In genomic region chr5:134145779-134146581, GRCh38 we compare ENCODE assay signal across 8 cellular contexts. TPM values are rescaled to one million over a fixed set of nuclear protein-coding genes. Genes with fewer than 3 reads are reported as not detected.
A peak's percentile ranks its signal among the peaks of the same experiment; 100 is the strongest.
DNase-seq lines count a peak whose midpoint lies in the region; ATAC-seq, FAIRE-seq and TF ChIP-seq lines count a peak whose summit lies in the region.

No MANE protein-coding gene starts in this region.

- 100% methylated on average over 5 of the region's 13 CpGs; no CpG with 5 or more reads in 1 of the 2 donors for WGBS in gastroesophageal sphincter (ENCODE audit: low coverage in 1 of 2), 2 donors
- WGBS in tibial nerve, 2 donors, result 89% methylated on average over 13 of the region's 13 CpGs

- peaks cover 0 to 59% (median 9%) of the 10 kb centered on the region in 3 donors for H3K4me1 ChIP-seq in gastroesophageal sphincter
- H3K4me1 ChIP-seq in tibial nerve, result peaks cover 0 to 68% (median 29%) of the 10 kb centered on the region in 4 donors

- peak; percentile 68 for DNase-seq in AG10803 (ENCODE audit: low read depth)
- DNase-seq in HTR-8/SVneo (ENCODE audit: insufficient read length, low spot score), result peak; percentile 78
- DNase-seq in SK-MEL-5 (ENCODE audit: low read depth, low spot score), result peak; percentile 79
- DNase-seq in activated effector memory CD4-positive, alpha-beta T cell treated with anti-CD3 and anti-CD28 coated beads, Interleukin-2, amount 50 U/mL, for 16 hours, result peak; percentile 94
- peak; percentile 90 for DNase-seq in osteocyte (ENCODE audit: extremely low spot score, unreplicated experiment)
- DNase-seq in tibial nerve (ENCODE audit: low spot score in 2 of 2), result peak; percentile 74 to 85

- H3K27ac ChIP-seq in gastroesophageal sphincter (no peak overlapping the region), tibial nerve (peak overlapping the region in 1 of 4 donors; percentile 11)

- no peak overlapping the region for H3K4me3 Mint-ChIP-seq in osteocyte (ENCODE audit: unreplicated experiment)

- peaks cover 22% of the 10 kb centered on the region for H3K4me1 Mint-ChIP-seq in osteocyte (ENCODE audit: unreplicated experiment)

- H3K36me3 ChIP-seq in gastroesophageal sphincter (peaks cover 0 to 98% of the 10 kb centered on the region in 2 donors), tibial nerve (peaks cover 0 to 87% (median 0%) of the 10 kb centered on the region in 3 donors)

- in situ Hi-C loops in SK-MEL-5 (cut with HindIII; ENCODE audit: low pct_unique_long_range_greater_than_20kb, low sequenced_read_pairs), result no loop called here

- no peak overlapping the region for H3K27ac Mint-ChIP-seq in osteocyte (ENCODE audit: unreplicated experiment)

- no peaks in the 10 kb centered on the region for H3K27me3 Mint-ChIP-seq in osteocyte (ENCODE audit: unreplicated experiment)

- H3K27me3 ChIP-seq in gastroesophageal sphincter, result no peaks in the 10 kb centered on the region
- no peaks in the 10 kb centered on the region for H3K27me3 ChIP-seq in tibial nerve

- peaks cover 9% of the 10 kb centered on the region for H3K36me3 Mint-ChIP-seq in osteocyte (ENCODE audit: unreplicated experiment)

- no peaks in the 10 kb centered on the region for H3K9me3 ChIP-seq in gastroesophageal sphincter
- no peaks in the 10 kb centered on the region for H3K9me3 ChIP-seq in tibial nerve

- TF ChIP-seq EP300 in gastroesophageal sphincter (IDR thresholded peaks at IDR 0.05), result no peak
- no peak for TF ChIP-seq EP300 in tibial nerve (IDR thresholded peaks at IDR 0.05)

- no peaks in the 10 kb centered on the region for H3K9me3 Mint-ChIP-seq in osteocyte (ENCODE audit: unreplicated experiment)

- H3K4me3 ChIP-seq in AG10803 (ENCODE audit: low read length) (no peak overlapping the region), gastroesophageal sphincter (no peak overlapping the region), tibial nerve (no peak overlapping the region)

- peak; percentile 68 for FAIRE-seq in HTR-8/SVneo (lab: Jason Lieb, UNC)

- ATAC-seq in GM18519 (IDR thresholded peaks at IDR 0.05; ENCODE audit: low FRiP score, unreplicated experiment), result peak; percentile 50
- ATAC-seq in gastroesophageal sphincter, result peak; percentile 77

- peak; percentile 97 for TF ChIP-seq CTCF in AG10803 (conservative IDR thresholded peaks at IDR 0.05; ENCODE audit: low read length)
- peak in 3 of 4 experiments; percentile 83 to 93 (median 87) for TF ChIP-seq CTCF in gastroesophageal sphincter (IDR thresholded peaks at IDR 0.05)
- peak; percentile 86 for TF ChIP-seq CTCF in osteocyte (IDR thresholded peaks at IDR 0.05)
- peak; percentile 89 to 97 (median 91) for TF ChIP-seq CTCF in tibial nerve (IDR thresholded peaks at IDR 0.05)

- TF ChIP-seq POLR2A in gastroesophageal sphincter (IDR thresholded peaks at IDR 0.05), result no peak
- TF ChIP-seq POLR2A in tibial nerve (IDR thresholded peaks at IDR 0.05), result no peak

RNA-seq across cellular contexts. Expression of gene SKP1, which starts 30.8 kb away (rescaled TPM):
- total RNA-seq in SK-MEL-5 (2014; rRNA removed; shearing (Covaris generic)), result 311 and 315 TPM in 2 replicates
- 534 and 551 TPM in 2 replicates for polyA plus RNA-seq in SK-MEL-5 (2015; cell fraction: cytosol; rRNA removed)
- polyA plus RNA-seq in SK-MEL-5 (2015; cell fraction: nucleus; rRNA removed), result 203 and 244 TPM in 2 replicates
- total RNA-seq in gastroesophageal sphincter, result 100 to 1,000 TPM; 313 to 463 (median 399) TPM
- 320 and 333 TPM in 2 replicates for total RNA-seq in osteocyte
- total RNA-seq in tibial nerve, result 100 to 1,000 TPM; 173 to 311 (median 209) TPM

RNA-seq across cellular contexts. Expression of gene TCF7, which starts 31.5 kb away (rescaled TPM):
- total RNA-seq in SK-MEL-5 (2014; rRNA removed; shearing (Covaris generic)), result 3.1 and 4.7 TPM in 2 replicates
- polyA plus RNA-seq in SK-MEL-5 (2015; cell fraction: cytosol; rRNA removed), result 21.5 and 25.9 TPM in 2 replicates
- 5.0 and 8.1 TPM in 2 replicates for polyA plus RNA-seq in SK-MEL-5 (2015; cell fraction: nucleus; rRNA removed)
- 1 to 10 TPM in 2 of 4 donors, under 1 TPM in 2; 0.94 to 1.4 (median 1.1) TPM for total RNA-seq in gastroesophageal sphincter
- total RNA-seq in osteocyte, result 0.57 and 0.67 TPM in 2 replicates
- 10 to 100 TPM in 1 of 4 donors, 1 to 10 TPM in 3; 2.5 to 13.2 (median 6.6) TPM for total RNA-seq in tibial nerve
